ENCODE assay signal across 8 cellular contexts in the genomic region with DNA sequence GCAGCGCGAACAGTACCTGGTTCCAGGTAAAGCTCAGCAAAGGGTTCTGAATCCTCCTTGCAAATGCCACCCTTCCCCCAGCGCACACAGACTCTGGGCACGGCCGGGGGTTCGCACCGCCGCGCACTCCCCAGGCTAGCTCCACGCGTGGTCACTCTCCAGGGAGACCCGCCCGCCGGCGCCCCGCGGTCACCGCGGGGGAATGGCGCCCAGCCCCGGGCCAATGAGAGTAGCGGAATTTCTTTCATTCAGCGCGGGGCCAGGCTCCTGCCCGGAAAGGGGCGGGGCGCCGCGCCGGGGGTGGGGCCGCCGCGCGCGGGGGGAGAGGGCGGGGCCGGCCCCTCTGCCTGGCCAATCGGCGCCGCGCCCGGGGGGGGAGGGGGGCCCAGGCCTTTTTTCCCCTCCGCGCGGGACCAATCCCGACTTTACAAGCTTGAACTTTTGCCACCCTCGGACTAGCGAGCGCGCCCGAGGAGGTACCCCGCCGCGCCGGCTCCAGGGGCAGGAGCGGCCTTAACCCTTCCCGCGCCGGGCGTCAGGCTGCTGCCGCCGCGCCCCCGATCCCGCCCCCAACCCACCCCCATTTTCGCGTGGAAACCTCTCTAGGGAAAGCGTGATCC. TPM values are rescaled to one million over a fixed set of nuclear protein-coding genes. Genes with fewer than 3 reads are reported as not detected.
DNase-seq lines count a peak whose midpoint lies in the region; ATAC-seq and TF ChIP-seq lines count a peak whose summit lies in the region.

No MANE protein-coding gene starts in this region.

- peak overlapping the region in 1 of 2 donors; percentile 72 for H3K9ac ChIP-seq in liver (ENCODE audit: low read depth in 1 of 2, low read length in 2 of 2)

- no peaks in the 10 kb centered on the region for H3K9me3 Mint-ChIP-seq in activated CD4-positive, alpha-beta T cell treated with anti-CD3 and anti-CD28 coated beads, Interleukin-2, amount 10 ng/mL, durations not matched to agents 7 days and 5 days

- CTCF ChIA-PET in AG04449 (lab: Yijun Ruan, JAX), result interaction anchor here (0.6 to 19.8 kb wide), 10 partner anchors 14 to 151 kb away, joined by 3 to 234 read pairs (median 4); no protein-coding TSS in a partner anchor
- CTCF ChIA-PET in activated CD4-positive, alpha-beta T cell treated with anti-CD3 and anti-CD28 coated beads, Interleukin-2, amount 10 ng/mL, durations not matched to agents 7 days and 5 days (lab: Charles Lee), result interaction anchor here (0.7 to 1.7 kb wide), 4 partner anchors 10 to 82 kb away, joined by 3 to 7 read pairs (median 5); no protein-coding TSS in a partner anchor

- TF ChIP-seq RAD21 in liver (IDR thresholded peaks at IDR 0.05), result peak in 1 of 2 donors; percentile 29

- under 1% methylated on average over 68 of the region's 68 CpGs for WGBS in liver

- ATAC-seq in GM18909 (IDR thresholded peaks at IDR 0.05; ENCODE audit: poor library complexity, unreplicated experiment) (peak; percentile 68), HG03378 (IDR thresholded peaks at IDR 0.05; ENCODE audit: unreplicated experiment) (peak; percentile 32)

- H3K27ac ChIP-seq in liver (ENCODE audit: low read depth in 1 of 2, low read length in 2 of 2), result peak overlapping the region; percentile 76 to 91

- H3K36me3 Mint-ChIP-seq in activated CD4-positive, alpha-beta T cell treated with anti-CD3 and anti-CD28 coated beads, Interleukin-2, amount 10 ng/mL, durations not matched to agents 7 days and 5 days (ENCODE audit: low read depth), result no peaks in the 10 kb centered on the region

- H3K4me3 ChIP-seq in AG04449 (ENCODE audit: low read depth, low read length) (peak overlapping the region; percentile 69), liver (ENCODE audit: low read depth in 1 of 3, low read length in 3 of 3) (peak overlapping the region; percentile 72 to 90 (median 86))

- no peaks in the 10 kb centered on the region for H3K9me3 ChIP-seq in liver (ENCODE audit: control insufficient read depth in 4 of 4, low read length in 3 of 4)

- H3K27ac Mint-ChIP-seq in activated CD4-positive, alpha-beta T cell treated with anti-CD3 and anti-CD28 coated beads, Interleukin-2, amount 10 ng/mL, durations not matched to agents 7 days and 5 days, result peak overlapping the region; percentile 87

- peaks cover 24% of the 10 kb centered on the region for H3K4me1 Mint-ChIP-seq in activated CD4-positive, alpha-beta T cell treated with anti-CD3 and anti-CD28 coated beads, Interleukin-2, amount 10 ng/mL, durations not matched to agents 7 days and 5 days

- H3K4me3 Mint-ChIP-seq in activated CD4-positive, alpha-beta T cell treated with anti-CD3 and anti-CD28 coated beads, Interleukin-2, amount 10 ng/mL, durations not matched to agents 7 days and 5 days, result peak overlapping the region; percentile 84

- H3K27me3 ChIP-seq in liver (ENCODE audit: control insufficient read depth in 4 of 4, insufficient read depth in 4 of 4, low read length in 3 of 4), result no peaks in the 10 kb centered on the region

- H3K4me1 ChIP-seq in liver (ENCODE audit: control insufficient read depth in 4 of 4, insufficient read depth in 4 of 4, low read length in 3 of 4), result peaks cover 3 to 44% (median 28%) of the 10 kb centered on the region in 4 donors

- no peak for TF ChIP-seq CTCF in AG04449 (IDR thresholded peaks at IDR 0.05; ENCODE audit: insufficient read depth, low read length, missing control alignments)
- TF ChIP-seq CTCF in liver (IDR thresholded peaks at IDR 0.05; ENCODE audit: low read depth, low read length, missing input control), result no peak

- DNase-seq in AG04449 (ENCODE audit: low read depth, low spot score), result peak; percentile 62
- peak; percentile 99 for DNase-seq in NCI-H69 (lab: John Stamatoyannopoulos, UW)
- peak; percentile 85 for DNase-seq in activated CD4-positive, alpha-beta T cell treated with anti-CD3 and anti-CD28 coated beads, Interleukin-2, amount 10 ng/mL, durations not matched to agents 7 days and 5 days
- peak; percentile 94 for DNase-seq in dedifferentiated amniotic fluid mesenchymal stem cell (ENCODE audit: extremely low spot score)
- DNase-seq in stimulated activated CD4-positive, alpha-beta T cell treated with anti-CD3 and anti-CD28 coated beads, Interleukin-2, amount 100 ng/mL, for 48 hours, result peak; percentile 81 to 86

- peaks cover 25% of the 10 kb centered on the region for H3K27me3 Mint-ChIP-seq in activated CD4-positive, alpha-beta T cell treated with anti-CD3 and anti-CD28 coated beads, Interleukin-2, amount 10 ng/mL, durations not matched to agents 7 days and 5 days

- no peaks in the 10 kb centered on the region for H3K36me3 ChIP-seq in liver (ENCODE audit: control insufficient read depth in 4 of 4, insufficient read depth in 3 of 4, low read depth in 1 of 4, low read length in 3 of 4)

- POLR2A ChIA-PET in AG04449 (lab: Yijun Ruan, JAX), result interaction anchor here (0.6 to 1.8 kb wide), 5 partner anchors 14 to 182 kb away, joined by 3 to 8 read pairs (median 3); no protein-coding TSS in a partner anchor
- POLR2A ChIA-PET in activated CD4-positive, alpha-beta T cell treated with anti-CD3 and anti-CD28 coated beads, Interleukin-2, amount 10 ng/mL, durations not matched to agents 7 days and 5 days (lab: Charles Lee), result interaction anchor here (1.0 kb wide), 1 partner anchor 20 kb away, joined by 3 read pairs; no protein-coding TSS in a partner anchor

TF ChIP-seq in liver, 16 proteins besides CTCF, POLR2A, EP300 and RAD21:
- peak; percentile 75 for TF ChIP-seq YY1 (IDR thresholded peaks at IDR 0.05)
- peak; percentile 51 for TF ChIP-seq SP1 (IDR thresholded peaks at IDR 0.05)
- TF ChIP-seq HNF4G (IDR thresholded peaks at IDR 0.05), result no peak
- TF ChIP-seq HNF4A (conservative IDR thresholded peaks at IDR 0.05), result peak in 1 of 2 donors; percentile 35
- TF ChIP-seq TAF1 (conservative IDR thresholded peaks at IDR 0.05), result no peak
- TF ChIP-seq, protein P1, sequence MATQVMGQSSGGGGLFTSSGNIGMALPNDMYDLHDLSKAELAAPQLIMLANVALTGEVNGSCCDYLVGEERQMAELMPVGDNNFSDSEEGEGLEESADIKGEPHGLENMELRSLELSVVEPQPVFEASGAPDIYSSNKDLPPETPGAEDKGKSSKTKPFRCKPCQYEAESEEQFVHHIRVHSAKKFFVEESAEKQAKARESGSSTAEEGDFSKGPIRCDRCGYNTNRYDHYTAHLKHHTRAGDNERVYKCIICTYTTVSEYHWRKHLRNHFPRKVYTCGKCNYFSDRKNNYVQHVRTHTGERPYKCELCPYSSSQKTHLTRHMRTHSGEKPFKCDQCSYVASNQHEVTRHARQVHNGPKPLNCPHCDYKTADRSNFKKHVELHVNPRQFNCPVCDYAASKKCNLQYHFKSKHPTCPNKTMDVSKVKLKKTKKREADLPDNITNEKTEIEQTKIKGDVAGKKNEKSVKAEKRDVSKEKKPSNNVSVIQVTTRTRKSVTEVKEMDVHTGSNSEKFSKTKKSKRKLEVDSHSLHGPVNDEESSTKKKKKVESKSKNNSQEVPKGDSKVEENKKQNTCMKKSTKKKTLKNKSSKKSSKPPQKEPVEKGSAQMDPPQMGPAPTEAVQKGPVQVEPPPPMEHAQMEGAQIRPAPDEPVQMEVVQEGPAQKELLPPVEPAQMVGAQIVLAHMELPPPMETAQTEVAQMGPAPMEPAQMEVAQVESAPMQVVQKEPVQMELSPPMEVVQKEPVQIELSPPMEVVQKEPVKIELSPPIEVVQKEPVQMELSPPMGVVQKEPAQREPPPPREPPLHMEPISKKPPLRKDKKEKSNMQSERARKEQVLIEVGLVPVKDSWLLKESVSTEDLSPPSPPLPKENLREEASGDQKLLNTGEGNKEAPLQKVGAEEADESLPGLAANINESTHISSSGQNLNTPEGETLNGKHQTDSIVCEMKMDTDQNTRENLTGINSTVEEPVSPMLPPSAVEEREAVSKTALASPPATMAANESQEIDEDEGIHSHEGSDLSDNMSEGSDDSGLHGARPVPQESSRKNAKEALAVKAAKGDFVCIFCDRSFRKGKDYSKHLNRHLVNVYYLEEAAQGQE (IDR thresholded peaks at IDR 0.05), result peak; percentile 4
- peak; percentile 33 to 39 for TF ChIP-seq RXRA (IDR thresholded peaks at IDR 0.05)
- no peak for TF ChIP-seq ATF3 (IDR thresholded peaks at IDR 0.05)
- TF ChIP-seq NR2F2 (IDR thresholded peaks at IDR 0.05), result peak; percentile 22
TF ChIP-seq in liver: peak in this region for 6.

RNA-seq across cellular contexts. Expression of gene SMAD6, which starts 1.1 kb away (rescaled TPM):
- total RNA-seq in activated CD4-positive, alpha-beta T cell treated with anti-CD3 and anti-CD28 coated beads, Interleukin-2, amount 10 ng/mL, durations not matched to agents 7 days and 5 days, result under 1 TPM; 0.40 TPM
- 10 to 100 TPM; 14.1 to 15.1 TPM for total RNA-seq in liver
- 1 to 10 TPM; 1.2 to 7.9 TPM for polyA plus RNA-seq in liver

Comparison
In these comparisons a context has a peak if more than half of its experiments do, and no peak if none do; other contexts are left out.
1. Peak in every context shown above with its lines: DNase-seq, ATAC-seq, H3K4me3 ChIP-seq and H3K27ac ChIP-seq.
2. RNA of gene SMAD6, which starts 1.1 kb away (total RNA-seq): 14.1 to 15.1 TPM in liver; 0.40 TPM in activated CD4-positive, alpha-beta T cell treated with anti-CD3 and anti-CD28 coated beads, Interleukin-2, amount 10 ng/mL, durations not matched to agents 7 days and 5 days; every median in the first group is over 10 times any median in the second.